Comparison of ENCODE assay signal across 18 cellular contexts in genomic region chr10:109115179-109115578, GRCh38.
"Had no signal": no experiment of that assay in that cellular context is flagged by ENCODE, and none has a peak within 500 bp of the region (broad histone marks: within the 10 kb centered on the region; RNA-seq: fewer than 3 reads in every experiment).

No MANE protein-coding gene starts in this region.

- ATAC-seq: lower lobe of right lung, right cardiac atrium had no signal

- DNase-seq: activated CD4-positive, alpha-beta T cell treated with anti-CD3 and anti-CD28 coated beads, Interleukin-2, amount 50 U/mL, for 1 hour; activated CD4-positive, CD25-positive, alpha-beta regulatory T cell treated with anti-CD3 and anti-CD28 coated beads, Interleukin-2, amount 50 U/mL, for 72 hours; activated gamma-delta T cell treated with Interleukin-2 at 50 U/mL for 16 hours; activated T-cell treated with anti-CD3 and anti-CD28 coated beads, Interleukin-2, amount 50 U/mL, for 1 hour; aorta; effector CD8-positive, alpha-beta T cell; erythroblast; foreskin fibroblast; lower lobe of right lung; mesendoderm; naive B cell; nucleus accumbens; right cardiac atrium; stimulated activated CD4-positive, alpha-beta T cell treated with anti-CD3 and anti-CD28 coated beads, Interleukin-12 subunit alpha, Interleukin-12 subunit beta, amount 100 ng/mL, for 4 hours; stimulated activated CD4-positive, alpha-beta T cell treated with anti-CD3 and anti-CD28 coated beads, Interleukin-4, amount 100 ng/mL, for 4 hours; substantia nigra; tibial artery; WERI-Rb-1 had no signal
